ENCODE assay signal across 8 cellular contexts in the genomic region with DNA sequence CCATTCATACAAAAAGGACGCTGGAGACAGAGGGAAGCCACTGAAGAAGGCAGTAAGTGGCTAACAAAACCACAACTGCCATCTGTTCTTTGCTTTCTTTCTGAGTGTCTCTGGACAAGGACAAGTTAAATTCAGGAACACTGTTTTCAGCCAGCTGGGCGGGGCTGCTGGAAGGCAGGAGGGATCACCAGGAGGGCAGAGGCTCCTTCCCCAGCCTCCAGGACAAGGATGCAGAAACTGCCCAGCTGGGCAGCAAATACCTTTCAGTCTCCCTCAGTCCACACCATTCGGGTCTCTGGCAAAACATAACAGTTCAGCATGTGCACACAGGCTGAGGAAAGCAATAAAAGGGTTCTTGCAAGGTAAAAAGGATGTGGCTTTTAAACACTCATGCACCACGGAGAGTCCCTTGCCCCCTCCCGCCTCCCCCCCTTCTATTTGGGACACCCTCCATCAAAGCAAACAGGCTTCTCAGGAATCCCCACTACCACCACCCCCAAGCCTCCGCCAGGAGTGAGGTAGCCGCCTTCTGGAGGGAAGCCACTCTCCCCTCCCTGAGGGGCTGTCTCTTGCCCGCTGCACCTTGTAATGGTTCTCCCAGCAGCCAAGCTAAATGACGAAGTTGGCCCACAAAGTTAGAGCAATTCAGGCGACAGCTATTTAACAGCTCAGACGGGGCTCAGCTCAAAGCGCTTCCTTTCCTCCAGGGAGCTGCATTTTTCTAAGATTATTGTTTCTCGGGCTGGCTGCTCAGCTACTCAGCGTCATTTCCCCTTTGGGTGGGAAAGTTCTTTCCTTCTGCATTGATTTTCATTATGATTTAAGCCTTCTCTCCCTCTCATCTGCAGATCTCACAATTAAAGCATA. TPM values are rescaled to one million over a fixed set of nuclear protein-coding genes. Genes with fewer than 3 reads are reported as not detected.
A peak's percentile ranks its signal among the peaks of the same experiment; 100 is the strongest.
DNase-seq lines count a peak whose midpoint lies in the region; ATAC-seq and TF ChIP-seq lines count a peak whose summit lies in the region.

No MANE protein-coding gene starts in this region.

- no peaks in the 10 kb centered on the region for H3K9me3 ChIP-seq in mesodermal cell (ENCODE audit: control insufficient read depth, low read length)

- DNase-seq in AG09309 (ENCODE audit: low read depth), result peak; percentile 64
- peak; percentile 92 for DNase-seq in HT1080 (ENCODE audit: low read depth)
- peak; percentile 44 to 48 for DNase-seq in activated CD4-positive, alpha-beta T cell treated with anti-CD3 and anti-CD28 coated beads for 24 hours (ENCODE audit: low read depth in 2 of 2)
- DNase-seq in stimulated activated CD8-positive, alpha-beta memory T cell treated with anti-CD3 and anti-CD28 coated beads, Interleukin-4, amount 100 ng/mL, for 1 hour (ENCODE audit: low read depth in 2 of 2, low spot score in 1 of 2), result peak; percentile 64

- no peak for TF ChIP-seq CTCF in AG09309 (IDR thresholded peaks at IDR 0.05; ENCODE audit: control insufficient read depth, insufficient read depth, low read depth, low read length, missing control alignments)

- 11 to 13% methylated on average over 6 to 10 of the region's 14 CpGs for WGBS in mesodermal cell (ENCODE audit: insufficient coverage in 2 of 2), 2 experiments

- H3K27ac ChIP-seq in cingulate gyrus (ENCODE audit: low read depth, low read length) (peak overlapping the region; percentile 80), mesodermal cell (ENCODE audit: low read depth, low read length, severe bottlenecking) (peak overlapping the region; percentile 96)

- peaks cover 60% of the 10 kb centered on the region for H3K36me3 ChIP-seq in mesodermal cell (ENCODE audit: control insufficient read depth, insufficient read depth, low read length)

- ATAC-seq in GM21390 (IDR thresholded peaks at IDR 0.05; ENCODE audit: unreplicated experiment) (no peak), HG02884 (IDR thresholded peaks at IDR 0.05; ENCODE audit: unreplicated experiment) (no peak)

- peaks cover 60% of the 10 kb centered on the region for H3K4me1 ChIP-seq in mesodermal cell (ENCODE audit: control insufficient read depth, insufficient read depth, low read length, poor library complexity, severe bottlenecking)

- peak overlapping the region; percentile 59 for H3K4me3 ChIP-seq in AG09309 (ENCODE audit: control insufficient read depth, low read depth, low read length)
- peak overlapping the region; percentile 92 for H3K4me3 ChIP-seq in mesodermal cell (ENCODE audit: extremely low read depth, insufficient read depth, low read length, poor library complexity, severe bottlenecking)

RNA-seq across cellular contexts. Expression of a gene that starts 3.8 kb away (rescaled TPM):
- total RNA-seq in HT1080 (2014; rRNA removed; shearing (Covaris generic)), result 34.4 and 40.7 TPM in 2 replicates
- 70.8 and 102 TPM in 2 replicates for polyA plus RNA-seq in HT1080 (2015; cell fraction: cytosol; rRNA removed)
- polyA plus RNA-seq in HT1080 (2015; cell fraction: nucleus; rRNA removed), result 119 and 120 TPM in 2 replicates
- polyA plus RNA-seq in mesodermal cell (2013, experiment 1 of 2), result 122 TPM
- 98.4 TPM for polyA plus RNA-seq in mesodermal cell (2013, experiment 2 of 2)
